In the genomic region with DNA sequence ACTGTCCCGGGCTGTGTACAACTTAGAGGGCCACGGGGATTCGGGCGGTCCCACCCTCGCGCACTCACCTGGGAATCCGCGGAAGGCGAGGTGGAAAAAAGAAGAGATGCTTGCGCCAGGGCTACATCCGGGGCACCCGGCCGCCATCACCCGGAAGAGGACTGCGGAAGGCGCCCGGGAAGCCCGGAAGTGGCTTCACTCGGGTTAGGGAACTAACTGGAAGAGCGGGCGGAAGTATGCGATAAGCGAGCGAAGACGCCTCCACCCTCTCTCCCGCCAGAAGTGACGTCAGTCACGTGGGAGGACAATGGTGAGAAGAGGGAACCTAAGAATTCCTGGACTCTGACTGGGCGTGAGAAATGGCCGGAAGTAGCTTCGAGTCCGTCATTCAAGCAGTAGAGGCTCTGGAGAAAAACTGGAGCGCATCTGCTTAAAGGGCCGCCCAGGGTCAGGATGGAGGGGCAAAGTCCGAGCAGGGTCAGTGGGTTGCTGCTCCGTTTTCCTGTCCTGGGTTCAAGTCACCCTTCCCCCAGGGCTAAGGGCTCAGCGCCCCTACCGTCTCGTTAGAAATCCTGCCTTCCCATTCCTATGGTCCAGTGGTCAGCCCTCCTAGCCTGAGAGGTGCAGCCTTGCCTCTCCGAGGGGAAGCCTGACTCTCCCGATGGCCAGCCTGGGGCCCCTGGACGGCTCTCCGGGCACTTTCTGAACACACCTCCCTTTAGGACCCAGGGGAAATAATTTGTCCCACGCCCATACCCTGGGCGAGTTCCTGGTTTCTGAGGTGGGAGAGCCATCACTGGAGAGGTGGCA, we compare ENCODE assay signal across 8 cellular contexts. TPM values are rescaled to one million over a fixed set of nuclear protein-coding genes. Genes with fewer than 3 reads are reported as not detected.
DNase-seq lines count a peak whose midpoint lies in the region; ATAC-seq, FAIRE-seq and TF ChIP-seq lines count a peak whose summit lies in the region.

A gene (minus strand): TSS at position 165 of the 810 bp plus-strand sequence. CDS start 627 bp downstream, outside the sequence.

- H3K4me3 ChIP-seq in ascending aorta (peak within 1 kb of the TSS; percentile 72 to 87), right atrium auricular region (peak within 1 kb of the TSS; percentile 86 to 89), prostate gland (peak within 1 kb of the TSS; percentile 94 to 96)

- WGBS in prostate gland = under 1% methylated on average over 45 of the region's 45 CpGs

- H3K27me3 ChIP-seq in ascending aorta (no peaks in the 10 kb centered on the region), right atrium auricular region (no peaks in the 10 kb centered on the region), prostate gland (replicated peaks; ENCODE audit: insufficient read depth) (no peaks in the 10 kb centered on the region)

- peaks cover 40 to 55% of the 10 kb centered on the region in 2 donors for H3K36me3 ChIP-seq in ascending aorta
- H3K36me3 ChIP-seq in right atrium auricular region = peaks cover 58% of the 10 kb centered on the region
- H3K36me3 ChIP-seq in prostate gland = peaks cover 0 to 6% of the 10 kb centered on the region in 2 donors

- DNase-seq in GM12892 (ENCODE audit: insufficient read length) (peak; percentile 91), NCI-H1930 (lab: John Stamatoyannopoulos, UW) (peak; percentile 97 to 99), T-helper 22 cell (ENCODE audit: low read depth) (peak; percentile 86), ascending aorta (ENCODE audit: low spot score in 2 of 2) (peak; percentile 84 to 99), right atrium auricular region (ENCODE audit: low spot score) (peak; percentile 98), prostate gland (ENCODE audit: low spot score) (peak; percentile 97), ureter (ENCODE audit: low spot score) (peak; percentile 98)

- TF ChIP-seq CTCF in ascending aorta (IDR thresholded peaks at IDR 0.05) = peak in 1 of 3 experiments; percentile 5
- TF ChIP-seq CTCF in right atrium auricular region (IDR thresholded peaks at IDR 0.05) = no peak
- peak in 1 of 4 experiments; percentile 17 for TF ChIP-seq CTCF in prostate gland (IDR thresholded peaks at IDR 0.05)

- intact Hi-C loops in ascending aorta (cut with DNase I) = loop anchor here (1.0 to 5.0 kb wide), 5 partner anchors 15 to 172 kb away; a partner anchor contains a TSS
- intact Hi-C loops in prostate gland (cut with DNase I) = no loop called here

- peak; percentile 23 for TF ChIP-seq POLR2A in GM12892 (IDR thresholded peaks at IDR 0.05; ENCODE audit: low read depth, low read length)
- peak; percentile 43 for TF ChIP-seq POLR2A in prostate gland (IDR thresholded peaks at IDR 0.05)

- H3K27ac ChIP-seq in ascending aorta = peak within 1 kb of the TSS; percentile 95 to 98
- peak within 1 kb of the TSS; percentile 92 to 96 for H3K27ac ChIP-seq in right atrium auricular region
- peak within 1 kb of the TSS; percentile 94 for H3K27ac ChIP-seq in prostate gland

- H3K9me3 ChIP-seq in ascending aorta (no peaks in the 10 kb centered on the region), right atrium auricular region (no peaks in the 10 kb centered on the region), prostate gland (no peaks in the 10 kb centered on the region)

- H3K4me1 ChIP-seq in ascending aorta (peaks cover 10 to 42% of the 10 kb centered on the region in 2 donors), right atrium auricular region (peaks cover 4 to 53% of the 10 kb centered on the region in 2 donors), prostate gland (replicated peaks) (peaks cover 16% of the 10 kb centered on the region)

- peak; percentile 77 for ATAC-seq in HG02885 (IDR thresholded peaks at IDR 0.05; ENCODE audit: poor library complexity, unreplicated experiment)

- peak; percentile 98 for FAIRE-seq in GM12892 (lab: Jason Lieb, UNC)

RNA-seq across cellular contexts. Expression of the gene that starts here (rescaled TPM):
- polyA plus RNA-seq in GM12892 (2012; ENCODE audit: missing spikeins) = 28.0 TPM
- total RNA-seq in ascending aorta (15.1 TPM), right atrium auricular region (10 to 100 TPM; 22.0 to 39.3 TPM), prostate gland (10 to 100 TPM; 32.9 to 46.4 TPM), ureter (69.0 TPM)

Comparison
In these comparisons a context has a peak if more than half of its experiments do, and no peak if none do; other contexts are left out.
1. Peak in every context shown above with its lines: DNase-seq, ATAC-seq, H3K4me3 ChIP-seq and H3K27ac ChIP-seq.